1 cellular context compared by ENCODE assay signal in the genomic region with DNA sequence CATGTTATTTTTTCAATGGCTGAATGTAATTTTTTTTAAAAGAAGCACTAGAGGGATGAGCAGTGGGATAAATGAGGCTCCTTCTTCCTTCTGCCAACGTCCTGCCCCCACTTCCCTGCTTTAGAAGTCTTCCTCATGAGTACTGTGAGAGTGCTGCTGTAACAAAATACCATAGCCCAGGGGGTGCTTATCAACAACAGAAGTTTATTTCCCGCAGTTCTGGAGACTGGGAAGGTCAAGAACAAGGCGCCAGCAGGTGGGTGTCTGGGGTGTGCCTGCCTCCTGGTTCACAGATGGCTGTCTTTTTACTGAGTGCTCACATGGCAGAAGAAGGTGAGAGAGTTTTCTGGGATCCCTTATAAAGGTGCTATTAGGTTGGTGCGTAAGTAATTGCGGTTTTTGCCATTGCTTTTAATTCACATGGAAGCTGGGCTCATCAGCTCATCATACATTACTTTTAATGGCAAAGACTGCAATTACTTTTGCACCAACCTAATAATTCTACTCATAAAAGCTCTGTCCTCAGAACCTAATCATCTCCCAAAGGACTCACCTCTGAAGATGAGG.
TF ChIP-seq lines count a peak whose summit lies in the region.

No MANE protein-coding gene starts in this region.

TF ChIP-seq in HEK293, 187 proteins besides CTCF, POLR2A, EP300 and RAD21 (continued from another document):
- no peak for TF ChIP-seq ZNF26 (tag by site-specific recombination; IDR thresholded peaks at IDR 0.05)
- no peak for TF ChIP-seq ZNF2 (tag by site-specific recombination; IDR thresholded peaks at IDR 0.05)
- TF ChIP-seq, protein P1, sequence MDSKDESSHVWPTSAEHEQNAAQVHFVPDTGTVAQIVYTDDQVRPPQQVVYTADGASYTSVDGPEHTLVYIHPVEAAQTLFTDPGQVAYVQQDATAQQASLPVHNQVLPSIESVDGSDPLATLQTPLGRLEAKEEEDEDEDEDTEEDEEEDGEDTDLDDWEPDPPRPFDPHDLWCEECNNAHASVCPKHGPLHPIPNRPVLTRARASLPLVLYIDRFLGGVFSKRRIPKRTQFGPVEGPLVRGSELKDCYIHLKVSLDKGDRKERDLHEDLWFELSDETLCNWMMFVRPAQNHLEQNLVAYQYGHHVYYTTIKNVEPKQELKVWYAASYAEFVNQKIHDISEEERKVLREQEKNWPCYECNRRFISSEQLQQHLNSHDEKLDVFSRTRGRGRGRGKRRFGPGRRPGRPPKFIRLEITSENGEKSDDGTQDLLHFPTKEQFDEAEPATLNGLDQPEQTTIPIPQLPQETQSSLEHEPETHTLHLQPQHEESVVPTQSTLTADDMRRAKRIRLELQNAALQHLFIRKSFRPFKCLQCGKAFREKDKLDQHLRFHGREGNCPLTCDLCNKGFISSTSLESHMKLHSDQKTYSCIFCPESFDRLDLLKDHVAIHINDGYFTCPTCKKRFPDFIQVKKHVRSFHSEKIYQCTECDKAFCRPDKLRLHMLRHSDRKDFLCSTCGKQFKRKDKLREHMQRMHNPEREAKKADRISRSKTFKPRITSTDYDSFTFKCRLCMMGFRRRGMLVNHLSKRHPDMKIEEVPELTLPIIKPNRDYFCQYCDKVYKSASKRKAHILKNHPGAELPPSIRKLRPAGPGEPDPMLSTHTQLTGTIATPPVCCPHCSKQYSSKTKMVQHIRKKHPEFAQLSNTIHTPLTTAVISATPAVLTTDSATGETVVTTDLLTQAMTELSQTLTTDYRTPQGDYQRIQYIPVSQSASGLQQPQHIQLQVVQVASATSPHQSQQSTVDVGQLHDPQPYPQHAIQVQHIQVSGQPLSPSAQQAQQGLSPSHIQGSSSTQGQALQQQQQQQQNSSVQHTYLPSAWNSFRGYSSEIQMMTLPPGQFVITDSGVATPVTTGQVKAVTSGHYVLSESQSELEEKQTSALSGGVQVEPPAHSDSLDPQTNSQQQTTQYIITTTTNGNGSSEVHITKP (tag by site-specific recombination; IDR thresholded peaks at IDR 0.05) = no peak
- TF ChIP-seq ZNF121 (tag by site-specific recombination; IDR thresholded peaks at IDR 0.05) = no peak
- TF ChIP-seq ZNF37A (tag by site-specific recombination; IDR thresholded peaks at IDR 0.05) = no peak
- TF ChIP-seq ZNF530 (tag by site-specific recombination; IDR thresholded peaks at IDR 0.05; ENCODE audit: low read depth) = no peak
- no peak for TF ChIP-seq BCL11A (tag by site-specific recombination; IDR thresholded peaks at IDR 0.05; ENCODE audit: low read depth)
- TF ChIP-seq, protein P2, sequence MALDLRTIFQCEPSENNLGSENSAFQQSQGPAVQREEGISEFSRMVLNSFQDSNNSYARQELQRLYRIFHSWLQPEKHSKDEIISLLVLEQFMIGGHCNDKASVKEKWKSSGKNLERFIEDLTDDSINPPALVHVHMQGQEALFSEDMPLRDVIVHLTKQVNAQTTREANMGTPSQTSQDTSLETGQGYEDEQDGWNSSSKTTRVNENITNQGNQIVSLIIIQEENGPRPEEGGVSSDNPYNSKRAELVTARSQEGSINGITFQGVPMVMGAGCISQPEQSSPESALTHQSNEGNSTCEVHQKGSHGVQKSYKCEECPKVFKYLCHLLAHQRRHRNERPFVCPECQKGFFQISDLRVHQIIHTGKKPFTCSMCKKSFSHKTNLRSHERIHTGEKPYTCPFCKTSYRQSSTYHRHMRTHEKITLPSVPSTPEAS (tag by site-specific recombination; IDR thresholded peaks at IDR 0.05) = no peak
- TF ChIP-seq BCL11B (tag by site-specific recombination; IDR thresholded peaks at IDR 0.05; ENCODE audit: low read depth) = no peak
- no peak for TF ChIP-seq ZNF548 (tag by site-specific recombination; IDR thresholded peaks at IDR 0.05)
- TF ChIP-seq ZNF423 (tag by site-specific recombination; IDR thresholded peaks at IDR 0.05) = no peak
- no peak for TF ChIP-seq ZNF223 (tag by site-specific recombination; IDR thresholded peaks at IDR 0.05)
